29 cellular contexts compared by ENCODE assay signal in the genomic region with DNA sequence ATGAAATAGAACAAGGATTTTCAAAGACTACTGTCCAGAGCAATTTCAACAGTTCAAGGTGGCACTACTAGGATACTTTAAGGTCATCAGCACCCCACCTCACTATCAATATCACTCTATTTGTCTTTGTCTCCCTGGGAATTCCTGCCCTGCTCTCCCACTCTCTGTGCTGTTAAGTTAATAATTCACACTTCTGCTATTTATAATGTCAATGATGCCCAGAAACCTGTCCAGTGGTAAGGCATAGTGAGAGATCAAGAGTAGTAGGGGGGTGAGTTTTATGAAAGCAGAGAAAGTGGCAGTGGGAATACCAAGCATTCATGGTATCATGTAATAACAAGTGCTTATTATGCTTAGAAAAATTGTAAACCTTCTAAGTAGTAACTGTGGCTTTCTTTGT. TPM values are rescaled to one million over a fixed set of nuclear protein-coding genes. Genes with fewer than 3 reads are reported as not detected.
A peak's percentile ranks its signal among the peaks of the same experiment; 100 is the strongest.
DNase-seq lines count a peak whose midpoint lies in the region; ATAC-seq and TF ChIP-seq lines count a peak whose summit lies in the region.
"Had no signal": no experiment of that assay in that cellular context is flagged by ENCODE, and none has a peak within 500 bp of the region (broad histone marks: within the 10 kb centered on the region; RNA-seq: fewer than 3 reads in every experiment).

No MANE protein-coding gene starts in this region.

- peaks cover 12% of the 10 kb centered on the region for H3K9me3 Mint-ChIP-seq in progenitor cell of endocrine pancreas (ENCODE audit: low read depth)
- H3K9me3 Mint-ChIP-seq in activated naive CD8-positive, alpha-beta T cell treated with anti-CD3 and anti-CD28 coated beads for 36 hours: peaks cover 1% of the 10 kb centered on the region

- no peak overlapping the region for H3K4me3 Mint-ChIP-seq in progenitor cell of endocrine pancreas (ENCODE audit: low read depth)
- no peak overlapping the region for H3K4me3 Mint-ChIP-seq in activated naive CD8-positive, alpha-beta T cell treated with anti-CD3 and anti-CD28 coated beads for 36 hours
- H3K4me3 Mint-ChIP-seq: CD14-positive monocyte; CD4-positive, alpha-beta memory T cell; CD4-positive, CD25-positive, alpha-beta regulatory T cell; CD8-positive, alpha-beta memory T cell had no signal

- intact Hi-C loops in body of pancreas (cut with DNase I): no loop called here

- TF ChIP-seq POLR2A in body of pancreas (IDR thresholded peaks at IDR 0.05): no peak

- H3K36me3 Mint-ChIP-seq in progenitor cell of endocrine pancreas (ENCODE audit: insufficient read depth): no peaks in the 10 kb centered on the region
- no peaks in the 10 kb centered on the region for H3K36me3 Mint-ChIP-seq in activated naive CD8-positive, alpha-beta T cell treated with anti-CD3 and anti-CD28 coated beads for 36 hours
- H3K36me3 Mint-ChIP-seq: CD14-positive monocyte; CD4-positive, alpha-beta memory T cell; CD4-positive, CD25-positive, alpha-beta regulatory T cell had no signal

- no peaks in the 10 kb centered on the region for H3K9me2 ChIP-seq in hepatocyte (replicated peaks; ENCODE audit: insufficient read depth)

- DNase-seq in body of pancreas: no peak
- no peak for DNase-seq in hepatocyte (ENCODE audit: low spot score)
- DNase-seq in kidney tubule cell (ENCODE audit: low spot score): peak; percentile 52
- no peak for DNase-seq in progenitor cell of endocrine pancreas (ENCODE audit: low spot score, unreplicated experiment)
- no peak for DNase-seq in islet precursor cell
- DNase-seq in NCI-H2227 treated with DMSO at 0.1 percent for 48 hours (lab: John Stamatoyannopoulos, UW): no peak
- no peak for DNase-seq in activated naive CD8-positive, alpha-beta T cell treated with anti-CD3 and anti-CD28 coated beads for 36 hours
- DNase-seq: 8988T; ACHN; BE2C; C1 segment of cervical spinal cord; CD4-positive, alpha-beta memory T cell; CD4-positive, CD25-positive, alpha-beta regulatory T cell; CD8-positive, alpha-beta memory T cell; COR-L47; DMS 273 treated with DMSO at 0.1 percent for 48 hours; DMS153; DMS79; DND-41; EL; GDM1 had no signal

- H3K27ac ChIP-seq in body of pancreas (peak overlapping the region in 3 of 4 donors; percentile 8 to 46 (median 27)), hepatocyte (peak overlapping the region; percentile 47)
- H3K27ac ChIP-seq: BLaER1 had no signal

- H3K9me3 ChIP-seq in body of pancreas (no peaks in the 10 kb centered on the region), hepatocyte (ENCODE audit: low read depth) (no peaks in the 10 kb centered on the region)
- H3K9me3 ChIP-seq: BE2C, BLaER1 had no signal

- H3K79me2 ChIP-seq in hepatocyte: no peaks in the 10 kb centered on the region

- no peaks in the 10 kb centered on the region for H4K20me1 ChIP-seq in hepatocyte (ENCODE audit: insufficient read depth, poor library complexity, severe bottlenecking)
- H4K20me1 ChIP-seq: BLaER1 had no signal

- H2AFZ ChIP-seq in hepatocyte: no peak overlapping the region

- H3K36me3 ChIP-seq in body of pancreas (replicated peaks in 1 of 2; ENCODE audit: insufficient read depth in 1 of 2, low read depth in 2 of 2): no peaks in the 10 kb centered on the region
- H3K36me3 ChIP-seq in hepatocyte (replicated peaks; ENCODE audit: insufficient read depth, low read depth): no peaks in the 10 kb centered on the region
- H3K36me3 ChIP-seq: BE2C, BLaER1 had no signal

- peaks cover 18% of the 10 kb centered on the region for H3K4me1 Mint-ChIP-seq in progenitor cell of endocrine pancreas (ENCODE audit: low read depth)
- H3K4me1 Mint-ChIP-seq in activated naive CD8-positive, alpha-beta T cell treated with anti-CD3 and anti-CD28 coated beads for 36 hours: no peaks in the 10 kb centered on the region
- H3K4me1 Mint-ChIP-seq: CD14-positive monocyte; CD4-positive, alpha-beta memory T cell; CD4-positive, CD25-positive, alpha-beta regulatory T cell; CD8-positive, alpha-beta memory T cell had no signal

- H3K27me3 ChIP-seq in body of pancreas (no peaks in the 10 kb centered on the region), hepatocyte (no peaks in the 10 kb centered on the region)
- H3K27me3 ChIP-seq: BE2C, BLaER1 had no signal

- peak; percentile 55 for ATAC-seq in body of pancreas
- ATAC-seq in HG03571 (IDR thresholded peaks at IDR 0.05; ENCODE audit: unreplicated experiment): no peak
- ATAC-seq: GM12878 had no signal

- H3K4me1 ChIP-seq in body of pancreas (peaks cover 16% of the 10 kb centered on the region), hepatocyte (ENCODE audit: insufficient read depth) (peaks cover 10% of the 10 kb centered on the region)
- H3K4me1 ChIP-seq: BE2C, BLaER1 had no signal

- H3K4me2 ChIP-seq in hepatocyte: peak overlapping the region; percentile 14
- H3K4me2 ChIP-seq: BLaER1 had no signal

- TF ChIP-seq CTCF in body of pancreas (IDR thresholded peaks at IDR 0.05) (no peak), hepatocyte (IDR thresholded peaks at IDR 0.05; ENCODE audit: poor library complexity) (no peak), progenitor cell of endocrine pancreas (IDR thresholded peaks at IDR 0.05; ENCODE audit: unreplicated experiment) (no peak)

- peak overlapping the region; percentile 60 for H3K27ac Mint-ChIP-seq in progenitor cell of endocrine pancreas
- H3K27ac Mint-ChIP-seq in activated naive CD8-positive, alpha-beta T cell treated with anti-CD3 and anti-CD28 coated beads for 36 hours: no peak overlapping the region
- H3K27ac Mint-ChIP-seq: CD14-positive monocyte; CD4-positive, alpha-beta memory T cell; CD4-positive, CD25-positive, alpha-beta regulatory T cell; CD8-positive, alpha-beta memory T cell had no signal

- H3K4me3 ChIP-seq in body of pancreas (no peak overlapping the region), hepatocyte (no peak overlapping the region)
- H3K4me3 ChIP-seq: BLaER1, GM12878 had no signal

- H3K27me3 Mint-ChIP-seq in progenitor cell of endocrine pancreas: peaks cover 7% of the 10 kb centered on the region
- H3K27me3 Mint-ChIP-seq in activated naive CD8-positive, alpha-beta T cell treated with anti-CD3 and anti-CD28 coated beads for 36 hours: no peaks in the 10 kb centered on the region
- H3K27me3 Mint-ChIP-seq: CD4-positive, CD25-positive, alpha-beta regulatory T cell had no signal

RNA-seq across cellular contexts. Expression of gene TMCO5A, which starts 7.3 kb away (rescaled TPM):
- total RNA-seq in body of pancreas: not detected
- not detected in 2 replicates for total RNA-seq in hepatocyte
- not detected in 2 replicates for polyA plus RNA-seq in hepatocyte
- total RNA-seq in progenitor cell of endocrine pancreas: not detected in 2 replicates
- not detected for total RNA-seq in activated naive CD8-positive, alpha-beta T cell treated with anti-CD3 and anti-CD28 coated beads for 36 hours
- total RNA-seq: A673; CD4-positive, alpha-beta memory T cell; CD4-positive, CD25-positive, alpha-beta regulatory T cell; CD8-positive, alpha-beta memory T cell; Daoy; G401; GM12878 had no signal
- polyA plus RNA-seq: AG04450; CD14-positive monocyte; CD4-positive, alpha-beta memory T cell; CD4-positive, CD25-positive, alpha-beta regulatory T cell; CD8-positive, alpha-beta memory T cell; GM12878 had no signal
